ENCODE assay signal across 15 cellular contexts in the genomic region with DNA sequence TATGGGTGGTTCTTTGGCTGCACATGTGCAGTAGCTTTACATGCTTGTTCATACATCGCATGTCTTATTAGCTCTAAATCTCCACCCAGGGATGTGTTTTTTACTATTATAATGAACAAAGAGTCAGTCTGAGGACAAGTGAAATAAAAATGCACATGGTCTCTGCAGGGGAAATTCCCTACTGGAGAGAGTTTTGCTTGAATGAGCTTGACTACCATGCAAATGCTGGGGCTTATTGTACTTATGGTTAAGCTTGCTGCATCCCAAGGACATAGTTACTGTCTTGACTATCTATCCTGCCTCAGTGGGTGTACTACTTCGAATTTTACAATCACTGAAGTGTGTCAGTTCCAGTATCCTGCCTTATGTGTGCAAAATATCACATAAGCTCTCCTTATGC.
DNase-seq lines count a peak whose midpoint lies in the region; ATAC-seq, FAIRE-seq and TF ChIP-seq lines count a peak whose summit lies in the region.
"Had no signal": no experiment of that assay in that cellular context is flagged by ENCODE, and none has a peak within 500 bp of the region (broad histone marks: within the 10 kb centered on the region; RNA-seq: fewer than 3 reads in every experiment).

No MANE protein-coding gene starts in this region.

- ATAC-seq in GM18907 (IDR thresholded peaks at IDR 0.05; ENCODE audit: unreplicated experiment): peak; percentile 57
- ATAC-seq in HG02852 (IDR thresholded peaks at IDR 0.05; ENCODE audit: unreplicated experiment): peak; percentile 65
- no peak for ATAC-seq in GM21825 (IDR thresholded peaks at IDR 0.05; ENCODE audit: unreplicated experiment)
- ATAC-seq: GM23338 had no signal

- DNase-seq in GM12892 (ENCODE audit: insufficient read length) (no peak), kidney tubule cell (ENCODE audit: low spot score) (peak; percentile 22), germinal center (ENCODE audit: low spot score) (no peak), glomerular visceral epithelial cell (ENCODE audit: extremely low spot score) (no peak)
- DNase-seq: 8988T; ACHN; Calu3; CD4-positive, CD25-positive, alpha-beta regulatory T cell; DMS 273 treated with DMSO at 0.1 percent for 48 hours; H7 had no signal

- peak; percentile 78 for FAIRE-seq in GM12892 (lab: Jason Lieb, UNC)
- FAIRE-seq: GM12891 had no signal

- no peak for TF ChIP-seq POLR2A in GM12892 (IDR thresholded peaks at IDR 0.05; ENCODE audit: low read depth, low read length)
